In the genomic region with DNA sequence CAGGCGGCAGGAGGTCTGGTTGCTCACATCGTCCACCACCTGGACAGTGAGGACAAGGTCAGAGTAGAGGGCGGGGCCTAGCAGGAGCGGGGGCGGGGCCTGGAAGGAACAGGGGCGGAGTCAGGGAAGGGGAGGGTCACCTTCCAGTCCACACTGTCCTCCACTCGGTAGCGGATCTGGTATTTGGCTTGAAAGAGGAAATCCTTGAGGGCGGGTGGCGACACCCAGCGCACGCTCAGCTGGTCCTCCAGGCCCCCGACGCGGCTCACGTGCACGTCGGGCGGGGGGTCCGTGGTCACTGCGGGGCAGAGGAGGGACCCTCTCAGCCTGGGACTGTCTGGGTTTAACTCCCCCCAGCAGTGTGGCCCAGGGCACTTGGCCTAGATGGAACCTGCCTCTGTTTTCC, we compare ENCODE assay signal across 9 cellular contexts. TPM values are rescaled to one million over a fixed set of nuclear protein-coding genes. Genes with fewer than 3 reads are reported as not detected.
DNase-seq lines count a peak whose midpoint lies in the region; ATAC-seq and TF ChIP-seq lines count a peak whose summit lies in the region.
"Had no signal": no experiment of that assay in that cellular context is flagged by ENCODE, and none has a peak within 500 bp of the region (broad histone marks: within the 10 kb centered on the region; RNA-seq: fewer than 3 reads in every experiment).

No MANE protein-coding gene starts in this region.

- H3K4me1 ChIP-seq in breast epithelium (peaks cover 8% of the 10 kb centered on the region in 2 donors), right cardiac atrium (ENCODE audit: control insufficient read depth, insufficient read depth, low read length) (no peaks in the 10 kb centered on the region), aorta (ENCODE audit: control insufficient read depth in 1 of 2, insufficient read depth in 2 of 2, low read length in 2 of 2) (no peaks in the 10 kb centered on the region)

- no peaks in the 10 kb centered on the region for H3K9me3 Mint-ChIP-seq in MCF 10A (ENCODE audit: unreplicated experiment)
- H3K9me3 Mint-ChIP-seq: nephron had no signal

- ATAC-seq in right cardiac atrium (peak; percentile 53 to 61), aorta (ENCODE audit: low FRiP score) (peak; percentile 3), GM18868 (IDR thresholded peaks at IDR 0.05; ENCODE audit: unreplicated experiment) (no peak), GM18873 (IDR thresholded peaks at IDR 0.05; ENCODE audit: low FRiP score, unreplicated experiment) (no peak)

- no peak overlapping the region for H3K4me3 Mint-ChIP-seq in MCF 10A (ENCODE audit: unreplicated experiment)
- H3K4me3 Mint-ChIP-seq: nephron had no signal

- no peak for TF ChIP-seq POLR2A in breast epithelium (IDR thresholded peaks at IDR 0.05)

- H3K4me3 ChIP-seq in breast epithelium, result no peak overlapping the region
- H3K4me3 ChIP-seq in right cardiac atrium (ENCODE audit: low read length), result no peak overlapping the region
- no peak overlapping the region for H3K4me3 ChIP-seq in aorta (ENCODE audit: low read length in 2 of 2)

- no peaks in the 10 kb centered on the region for H3K27me3 Mint-ChIP-seq in MCF 10A (ENCODE audit: insufficient read depth, unreplicated experiment)

- 18% methylated on average over 21 of the region's 21 CpGs for WGBS in right cardiac atrium
- WGBS in aorta, 2 donors, result 17 to 24% methylated on average over 17 to 21 of the region's 21 CpGs

- peaks cover 4% of the 10 kb centered on the region for H3K36me3 Mint-ChIP-seq in MCF 10A (ENCODE audit: insufficient read depth, unreplicated experiment)

- CTCF ChIA-PET in MCF 10A (lab: Yijun Ruan, JAX) (interaction anchor here (0.6 to 1.5 kb wide), 2 partner anchors 34 to 250 kb away, joined by 3 read pairs; no protein-coding TSS in a partner anchor), RWPE1 (lab: Yijun Ruan, JAX) (no interaction called here)

- DNase-seq in MCF 10A (ENCODE audit: unreplicated experiment) (peak; percentile 35), breast epithelium (ENCODE audit: low spot score in 2 of 2) (no peak), RWPE1 (ENCODE audit: low spot score) (peak; percentile 49), right cardiac atrium (peak; percentile 66 to 85 (median 80)), aorta (peak in 1 of 2 donors; percentile 63), HuH-7 (ENCODE audit: low spot score) (no peak)

- H3K36me3 ChIP-seq in breast epithelium, result no peaks in the 10 kb centered on the region
- H3K36me3 ChIP-seq in aorta (ENCODE audit: control insufficient read depth in 1 of 2, insufficient read depth in 2 of 2, low read length in 1 of 2), result no peaks in the 10 kb centered on the region

- no peaks in the 10 kb centered on the region for H3K9me3 ChIP-seq in breast epithelium
- no peaks in the 10 kb centered on the region for H3K9me3 ChIP-seq in right cardiac atrium (ENCODE audit: control insufficient read depth, low read length)
- no peaks in the 10 kb centered on the region for H3K9me3 ChIP-seq in aorta (ENCODE audit: control insufficient read depth, low read length)

- no peaks in the 10 kb centered on the region for H3K27me3 ChIP-seq in breast epithelium
- no peaks in the 10 kb centered on the region for H3K27me3 ChIP-seq in right cardiac atrium (ENCODE audit: control insufficient read depth, insufficient read depth)
- no peaks in the 10 kb centered on the region for H3K27me3 ChIP-seq in aorta (ENCODE audit: control insufficient read depth in 1 of 2, insufficient read depth in 2 of 2, low read length in 1 of 2)

- BruUV-seq in MCF 10A (replicated peaks; lab: Mats Ljungman, UMichigan), result no TSS peak

- POLR2A ChIA-PET in MCF 10A (lab: Yijun Ruan, JAX) (no interaction called here), RWPE1 (lab: Yijun Ruan, JAX; ENCODE audit: low non-redundant PET) (no interaction called here)

- no peak overlapping the region for H3K27ac Mint-ChIP-seq in MCF 10A (ENCODE audit: low read depth, unreplicated experiment)

- H3K4me1 Mint-ChIP-seq in MCF 10A (ENCODE audit: insufficient read depth, unreplicated experiment), result peaks cover 7% of the 10 kb centered on the region

- intact Hi-C loops in MCF 10A (cut with micrococcal nuclease), result no loop called here
- intact Hi-C loops in breast epithelium (cut with DNase I; ENCODE audit: low total_unique reads), result loop anchor here (10.0 kb wide), 1 partner anchor 268 kb away; no protein-coding TSS in a partner anchor
- intact Hi-C loops in right cardiac atrium (cut with DNase I), result loop anchor here in 3 of 4 donors (5.0 to 10.0 kb wide), 2 partner anchors 78 to 81 kb away; no protein-coding TSS in a partner anchor
- intact Hi-C loops in aorta (cut with DNase I), result loop anchor here in 1 of 2 donors (5.0 to 10.0 kb wide), 2 partner anchors 81 to 248 kb away; no protein-coding TSS in a partner anchor

- no peak overlapping the region for H3K27ac ChIP-seq in breast epithelium
- no peak overlapping the region for H3K27ac ChIP-seq in RWPE1
- no peak overlapping the region for H3K27ac ChIP-seq in right cardiac atrium (ENCODE audit: low read length)
- no peak overlapping the region for H3K27ac ChIP-seq in aorta (ENCODE audit: low read depth in 1 of 2, low read length in 2 of 2)

- TF ChIP-seq CTCF in MCF 10A (IDR thresholded peaks at IDR 0.05; ENCODE audit: unreplicated experiment), result no peak
- no peak for TF ChIP-seq CTCF in breast epithelium (IDR thresholded peaks at IDR 0.05)
- no peak for TF ChIP-seq CTCF in RWPE1 (conservative IDR thresholded peaks at IDR 0.05; ENCODE audit: low read depth)

RNA-seq across cellular contexts. Expression of gene REX1BD, which starts 8.2 kb away (rescaled TPM):
- total RNA-seq in MCF 10A (2022) (29.6 and 49.3 TPM in 2 replicates), breast epithelium (100 to 1,000 TPM in 2 of 3 donors, 10 to 100 TPM in 1; 99.8 to 117 (median 111) TPM), right cardiac atrium (10 to 100 TPM; 71.0 to 90.7 (median 77.1) TPM), aorta (10 to 100 TPM; 33.3 to 67.1 TPM)
- polyA plus RNA-seq in right cardiac atrium (99.9 TPM), aorta (100 to 1,000 TPM in 1 of 2 donors, 10 to 100 TPM in 1; 22.9 to 192 TPM)

RNA-seq across cellular contexts. Expression of gene CRLF1, which starts 9.8 kb away (rescaled TPM):
- 4.3 and 4.8 TPM in 2 replicates for total RNA-seq in MCF 10A (2022)
- 10 to 100 TPM in 2 of 3 donors, 1 to 10 TPM in 1; 5.6 to 68.6 (median 21.0) TPM for total RNA-seq in breast epithelium
- total RNA-seq in right cardiac atrium, result 10 to 100 TPM in 3 of 4 donors, 1 to 10 TPM in 1; 7.2 to 64.0 (median 38.8) TPM
- polyA plus RNA-seq in right cardiac atrium, result 79.6 TPM
- total RNA-seq in aorta, result 10 to 100 TPM; 34.3 to 92.5 TPM
- 1,000 to 10,000 TPM in 1 of 2 donors, 100 to 1,000 TPM in 1; 317 to 1,029 TPM for polyA plus RNA-seq in aorta

RNA-seq across cellular contexts. Expression of gene TMEM59L, which starts 15.9 kb away (rescaled TPM):
- total RNA-seq in MCF 10A (2022) (0.33 and 0.64 TPM in 2 replicates), breast epithelium (1 to 10 TPM in 2 of 3 donors, not detected in 1; 1.2 to 2.3 TPM), right cardiac atrium (1 to 10 TPM; 2.2 to 5.9 (median 4.0) TPM), aorta (1 to 10 TPM in 1 of 2 donors, under 1 TPM in 1; 0.97 to 8.9 TPM)
- polyA plus RNA-seq in right cardiac atrium (4.8 TPM), aorta (1 to 10 TPM; 3.0 to 8.5 TPM)

RNA-seq across cellular contexts. Expression of gene UBA52, which starts 25.1 kb away (rescaled TPM):
- 1,330 and 1,392 TPM in 2 replicates for total RNA-seq in MCF 10A (2022)
- total RNA-seq in breast epithelium, result 100 to 1,000 TPM; 729 to 865 (median 831) TPM
- total RNA-seq in right cardiac atrium, result 100 to 1,000 TPM; 712 to 793 (median 725) TPM
- 622 TPM for polyA plus RNA-seq in right cardiac atrium
- total RNA-seq in aorta, result 100 to 1,000 TPM; 750 to 787 TPM
- polyA plus RNA-seq in aorta, result 1,000 to 10,000 TPM; 1,225 to 1,252 TPM

RNA-seq across cellular contexts. Expression of gene KXD1, which starts 39.1 kb away (rescaled TPM):
- 120 and 126 TPM in 2 replicates for total RNA-seq in MCF 10A (2022)
- 100 to 1,000 TPM in 2 of 3 donors, 10 to 100 TPM in 1; 92.6 to 140 (median 139) TPM for total RNA-seq in breast epithelium
- total RNA-seq in right cardiac atrium, result 10 to 100 TPM; 47.8 to 55.4 (median 52.2) TPM
- polyA plus RNA-seq in right cardiac atrium, result 49.0 TPM
- 10 to 100 TPM; 85.4 to 92.4 TPM for total RNA-seq in aorta
- polyA plus RNA-seq in aorta, result 100 to 1,000 TPM in 1 of 2 donors, 10 to 100 TPM in 1; 85.6 to 128 TPM

Comparison
In these comparisons a context has a peak if more than half of its experiments do, and no peak if none do; other contexts are left out.
1. DNase-seq: peak in MCF 10A (single experiment), RWPE1 (single experiment) and right cardiac atrium (3 of 3); none in breast epithelium (0 of 2) and HuH-7 (single experiment).
2. ATAC-seq: peak in right cardiac atrium (2 of 2) and aorta (single experiment); none in GM18868 (single experiment) and GM18873 (single experiment).